9 cellular contexts compared by ENCODE assay signal in genomic region chr10:58511765-58512469, GRCh38. TPM values are rescaled to one million over a fixed set of nuclear protein-coding genes. Genes with fewer than 3 reads are reported as not detected.
A peak's percentile ranks its signal among the peaks of the same experiment; 100 is the strongest.
DNase-seq lines count a peak whose midpoint lies in the region; ATAC-seq and TF ChIP-seq lines count a peak whose summit lies in the region.
"Had no signal": no experiment of that assay in that cellular context is flagged by ENCODE, and none has a peak within 500 bp of the region (broad histone marks: within the 10 kb centered on the region; RNA-seq: fewer than 3 reads in every experiment).

No MANE protein-coding gene starts in this region.

- peaks cover 11% of the 10 kb centered on the region for H3K4me1 Mint-ChIP-seq in WTC11

- in situ Hi-C loops in GM13977 (cut with MboI; ENCODE audit: low pct_unique_long_range_greater_than_20kb, low sequenced_read_pairs, unreplicated experiment), result no loop called here

- peaks cover 23% of the 10 kb centered on the region for H3K27me3 Mint-ChIP-seq in WTC11 (ENCODE audit: low read depth)

- peak overlapping the region; percentile 78 for H3K27ac ChIP-seq in left ventricle myocardium inferior (replicated peaks)
- H3K27ac ChIP-seq: HL-60 had no signal

- H3K36me3 Mint-ChIP-seq in WTC11, result no peaks in the 10 kb centered on the region

- intact Hi-C loops in left ventricle myocardium inferior (cut with micrococcal nuclease), result no loop called here

- no peaks in the 10 kb centered on the region for H3K9me3 Mint-ChIP-seq in WTC11

- POLR2A ChIA-PET in WTC11 (lab: Charles Lee), result interaction anchor here (0.6 to 0.7 kb wide), 2 partner anchors 32 to 222 kb away, joined by 3 to 4 read pairs; no protein-coding TSS in a partner anchor

- ATAC-seq in WTC11 (no peak; the same call in 1 of the 2 replicates), GM21381 (IDR thresholded peaks at IDR 0.05; ENCODE audit: unreplicated experiment) (no peak)

- H3K27me3 ChIP-seq in left ventricle myocardium inferior (ENCODE audit: low read depth), result peaks cover 65% of the 10 kb centered on the region

- TF ChIP-seq CTCF in GM13977 (IDR thresholded peaks at IDR 0.05; ENCODE audit: extremely low read depth, insufficient read depth, missing control alignments), result no peak
- no peak for TF ChIP-seq CTCF in WTC11 (IDR thresholded peaks at IDR 0.05)
- no peak for TF ChIP-seq CTCF in left ventricle myocardium inferior (IDR thresholded peaks at IDR 0.05; ENCODE audit: borderline replicate concordance)

- DNase-seq in GM13977 (ENCODE audit: low spot score) (peak; percentile 19), WTC11 (ENCODE audit: low spot score) (peak; percentile 13), left ventricle myocardium inferior (peak; percentile 42), retina (peak; percentile 81), Kasumi-1 (lab: John Stamatoyannopoulos, UW) (no peak), NCI-H526 treated with DMSO at 0.1 percent for 48 hours (lab: John Stamatoyannopoulos, UW) (no peak), foreskin melanocyte (no peak)

- H3K9me3 ChIP-seq in left ventricle myocardium inferior (replicated peaks), result no peaks in the 10 kb centered on the region

- CTCF ChIA-PET in WTC11 (lab: Charles Lee), result interaction anchor here (1.8 to 2.5 kb wide), 2 partner anchors 19 to 97 kb away, joined by 10 read pairs; no protein-coding TSS in a partner anchor

- no peak overlapping the region for H3K27ac Mint-ChIP-seq in WTC11

- H3K4me1 ChIP-seq in left ventricle myocardium inferior, result peaks cover 14% of the 10 kb centered on the region

- no peaks in the 10 kb centered on the region for H3K36me3 ChIP-seq in left ventricle myocardium inferior

- H3K4me3 Mint-ChIP-seq in WTC11, result peak overlapping the region; percentile 76

- H3K4me3 ChIP-seq in left ventricle myocardium inferior, result peak overlapping the region; percentile 72

TF ChIP-seq in WTC11, 78 proteins besides CTCF, POLR2A, EP300 and RAD21 (continues in another document):
- no peak for TF ChIP-seq HMGA2 (CRISPR knock-in tag; IDR thresholded peaks at IDR 0.05)
- TF ChIP-seq, protein P1, sequence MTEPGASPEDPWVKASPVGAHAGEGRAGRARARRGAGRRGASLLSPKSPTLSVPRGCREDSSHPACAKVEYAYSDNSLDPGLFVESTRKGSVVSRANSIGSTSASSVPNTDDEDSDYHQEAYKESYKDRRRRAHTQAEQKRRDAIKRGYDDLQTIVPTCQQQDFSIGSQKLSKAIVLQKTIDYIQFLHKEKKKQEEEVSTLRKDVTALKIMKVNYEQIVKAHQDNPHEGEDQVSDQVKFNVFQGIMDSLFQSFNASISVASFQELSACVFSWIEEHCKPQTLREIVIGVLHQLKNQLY (CRISPR knock-in tag; IDR thresholded peaks at IDR 0.05), result no peak
- TF ChIP-seq, protein P2, sequence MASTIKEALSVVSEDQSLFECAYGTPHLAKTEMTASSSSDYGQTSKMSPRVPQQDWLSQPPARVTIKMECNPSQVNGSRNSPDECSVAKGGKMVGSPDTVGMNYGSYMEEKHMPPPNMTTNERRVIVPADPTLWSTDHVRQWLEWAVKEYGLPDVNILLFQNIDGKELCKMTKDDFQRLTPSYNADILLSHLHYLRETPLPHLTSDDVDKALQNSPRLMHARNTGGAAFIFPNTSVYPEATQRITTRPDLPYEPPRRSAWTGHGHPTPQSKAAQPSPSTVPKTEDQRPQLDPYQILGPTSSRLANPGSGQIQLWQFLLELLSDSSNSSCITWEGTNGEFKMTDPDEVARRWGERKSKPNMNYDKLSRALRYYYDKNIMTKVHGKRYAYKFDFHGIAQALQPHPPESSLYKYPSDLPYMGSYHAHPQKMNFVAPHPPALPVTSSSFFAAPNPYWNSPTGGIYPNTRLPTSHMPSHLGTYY (CRISPR knock-in tag; IDR thresholded peaks at IDR 0.05), result no peak
- TF ChIP-seq ZNF138 (CRISPR knock-in tag; conservative IDR thresholded peaks at IDR 0.05), result no peak
- no peak for TF ChIP-seq AR (CRISPR knock-in tag; IDR thresholded peaks at IDR 0.05)
- TF ChIP-seq, protein P3, sequence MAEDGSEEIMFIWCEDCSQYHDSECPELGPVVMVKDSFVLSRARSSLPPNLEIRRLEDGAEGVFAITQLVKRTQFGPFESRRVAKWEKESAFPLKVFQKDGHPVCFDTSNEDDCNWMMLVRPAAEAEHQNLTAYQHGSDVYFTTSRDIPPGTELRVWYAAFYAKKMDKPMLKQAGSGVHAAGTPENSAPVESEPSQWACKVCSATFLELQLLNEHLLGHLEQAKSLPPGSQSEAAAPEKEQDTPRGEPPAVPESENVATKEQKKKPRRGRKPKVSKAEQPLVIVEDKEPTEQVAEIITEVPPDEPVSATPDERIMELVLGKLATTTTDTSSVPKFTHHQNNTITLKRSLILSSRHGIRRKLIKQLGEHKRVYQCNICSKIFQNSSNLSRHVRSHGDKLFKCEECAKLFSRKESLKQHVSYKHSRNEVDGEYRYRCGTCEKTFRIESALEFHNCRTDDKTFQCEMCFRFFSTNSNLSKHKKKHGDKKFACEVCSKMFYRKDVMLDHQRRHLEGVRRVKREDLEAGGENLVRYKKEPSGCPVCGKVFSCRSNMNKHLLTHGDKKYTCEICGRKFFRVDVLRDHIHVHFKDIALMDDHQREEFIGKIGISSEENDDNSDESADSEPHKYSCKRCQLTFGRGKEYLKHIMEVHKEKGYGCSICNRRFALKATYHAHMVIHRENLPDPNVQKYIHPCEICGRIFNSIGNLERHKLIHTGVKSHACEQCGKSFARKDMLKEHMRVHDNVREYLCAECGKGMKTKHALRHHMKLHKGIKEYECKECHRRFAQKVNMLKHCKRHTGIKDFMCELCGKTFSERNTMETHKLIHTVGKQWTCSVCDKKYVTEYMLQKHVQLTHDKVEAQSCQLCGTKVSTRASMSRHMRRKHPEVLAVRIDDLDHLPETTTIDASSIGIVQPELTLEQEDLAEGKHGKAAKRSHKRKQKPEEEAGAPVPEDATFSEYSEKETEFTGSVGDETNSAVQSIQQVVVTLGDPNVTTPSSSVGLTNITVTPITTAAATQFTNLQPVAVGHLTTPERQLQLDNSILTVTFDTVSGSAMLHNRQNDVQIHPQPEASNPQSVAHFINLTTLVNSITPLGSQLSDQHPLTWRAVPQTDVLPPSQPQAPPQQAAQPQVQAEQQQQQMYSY (CRISPR knock-in tag; IDR thresholded peaks at IDR 0.05), result no peak
- no peak for TF ChIP-seq ARID4B (CRISPR knock-in tag; IDR thresholded peaks at IDR 0.05; ENCODE audit: borderline replicate concordance)
- no peak for TF ChIP-seq GABPB1 (CRISPR knock-in tag; IDR thresholded peaks at IDR 0.05)
- TF ChIP-seq GTF2I (CRISPR knock-in tag; conservative IDR thresholded peaks at IDR 0.05), result no peak
- TF ChIP-seq, protein P4, sequence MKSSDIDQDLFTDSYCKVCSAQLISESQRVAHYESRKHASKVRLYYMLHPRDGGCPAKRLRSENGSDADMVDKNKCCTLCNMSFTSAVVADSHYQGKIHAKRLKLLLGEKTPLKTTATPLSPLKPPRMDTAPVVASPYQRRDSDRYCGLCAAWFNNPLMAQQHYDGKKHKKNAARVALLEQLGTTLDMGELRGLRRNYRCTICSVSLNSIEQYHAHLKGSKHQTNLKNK (CRISPR knock-in tag; IDR thresholded peaks at IDR 0.05), result no peak

RNA-seq across cellular contexts. Expression of gene BICC1, which starts 0.8 kb away (rescaled TPM):
- total RNA-seq in WTC11 (2021), result 0.61 to 0.85 TPM (median 0.78 TPM) in 3 replicates
- total RNA-seq in left ventricle myocardium inferior, result 5.7 TPM

Comparison
In these comparisons a context has a peak if more than half of its experiments do, and no peak if none do; other contexts are left out.
1. DNase-seq: peak in GM13977 (single experiment), WTC11 (single experiment), left ventricle myocardium inferior (single experiment) and retina (single experiment); none in Kasumi-1 (0 of 2), NCI-H526 treated with DMSO at 0.1 percent for 48 hours (single experiment) and foreskin melanocyte (single experiment).